Comparison of ENCODE assay signal across 27 cellular contexts in the genomic region with DNA sequence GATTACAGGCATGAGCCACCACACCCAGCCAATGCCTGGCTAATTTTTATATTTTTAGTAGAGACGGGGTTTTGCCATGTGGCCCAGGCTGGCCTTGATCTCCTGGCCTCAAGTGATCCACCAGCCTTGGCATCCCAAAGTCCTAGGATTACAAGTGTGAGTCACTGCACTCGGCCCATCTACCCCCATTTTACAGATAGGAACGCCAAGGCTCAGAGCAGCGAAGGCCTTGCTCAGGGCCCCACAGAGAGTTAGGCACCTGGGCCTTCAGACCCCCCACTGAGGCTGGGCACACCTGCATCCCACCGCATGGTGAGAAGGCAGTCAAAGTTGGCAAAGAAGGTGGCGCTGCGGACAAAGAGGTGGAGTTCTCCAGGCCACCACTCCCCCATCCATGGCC.
DNase-seq lines count a peak whose midpoint lies in the region; ATAC-seq, FAIRE-seq and TF ChIP-seq lines count a peak whose summit lies in the region.
"Had no signal": no experiment of that assay in that cellular context is flagged by ENCODE, and none has a peak within 500 bp of the region (broad histone marks: within the 10 kb centered on the region; RNA-seq: fewer than 3 reads in every experiment).

No MANE protein-coding gene starts in this region.

- CTCF ChIA-PET in HepG2 (lab: Yijun Ruan, JAX; ENCODE audit: low intra/inter-chr PET ratio, low total read pairs) (no interaction called here), H1 (lab: Charles Lee; ENCODE audit: partially characterized antibody) (no interaction called here)

- H3K4me3 ChIP-seq in HepG2 (replicated peaks in 1 of 3; ENCODE audit: insufficient read depth in 1 of 3, low read depth in 2 of 3, low read length in 3 of 3): no peak overlapping the region
- no peak overlapping the region for H3K4me3 ChIP-seq in right lobe of liver
- no peak overlapping the region for H3K4me3 ChIP-seq in H1 (ENCODE audit: extremely low read depth in 1 of 4, insufficient read depth in 2 of 4, low read depth in 3 of 4, low read length in 4 of 4)
- no peak overlapping the region for H3K4me3 ChIP-seq in osteoblast (ENCODE audit: insufficient read depth, low read length)
- H3K4me3 ChIP-seq: BLaER1, GM12878 had no signal

- peaks cover 7% of the 10 kb centered on the region; the same call in 1 of the 2 replicates for H3K23me2 ChIP-seq in H1 (ENCODE audit: low read depth, low read length)

- H3K27me3 ChIP-seq in HepG2 (ENCODE audit: control insufficient read depth in 1 of 2, insufficient read depth in 2 of 2, low read length in 2 of 2) (peaks cover 0 to 29% of the 10 kb centered on the region in 2 experiments; a peak in 4 of 5 replicates), right lobe of liver (no peaks in the 10 kb centered on the region), H1 (replicated peaks in 1 of 4; ENCODE audit: control insufficient read depth in 3 of 4, extremely low read depth in 1 of 4, insufficient read depth in 3 of 4, low read length in 3 of 4) (peaks cover 0 to 13% (median 7%) of the 10 kb centered on the region in 4 experiments; a peak in 5 of 7 replicates), osteoblast (ENCODE audit: insufficient read depth, low read length) (no peaks in the 10 kb centered on the region)
- H3K27me3 ChIP-seq: BE2C, BLaER1 had no signal

- no peak overlapping the region for H3K14ac ChIP-seq in H1 (ENCODE audit: insufficient read length)

- no peak for ATAC-seq in HepG2
- ATAC-seq in right lobe of liver: no peak
- no peak for ATAC-seq in GM18909 (IDR thresholded peaks at IDR 0.05; ENCODE audit: poor library complexity, unreplicated experiment)
- ATAC-seq: GM12878 had no signal

- TF ChIP-seq CTCF in HepG2 (CRISPR knock-in tag; IDR thresholded peaks at IDR 0.05) (no peak), right lobe of liver (IDR thresholded peaks at IDR 0.05) (no peak), H1 (IDR thresholded peaks at IDR 0.05; ENCODE audit: control extremely low read depth in 1 of 3, insufficient read depth in 1 of 3, low read depth in 1 of 3, low read length in 3 of 3) (no peak), osteoblast (IDR thresholded peaks at IDR 0.05; ENCODE audit: extremely low read depth, low read depth, low read length) (no peak)

- TF ChIP-seq EP300 in HepG2 (IDR thresholded peaks at IDR 0.05; ENCODE audit: low read depth in 2 of 2, low read length in 2 of 2) (no peak), HepG2 (CRISPR knock-in tag; IDR thresholded peaks at IDR 0.05; ENCODE audit: borderline replicate concordance) (no peak), H1 (IDR thresholded peaks at IDR 0.05; ENCODE audit: borderline replicate concordance in 1 of 2, low read depth in 2 of 2, low read length in 2 of 2) (no peak)

- H4K5ac ChIP-seq in H1 (ENCODE audit: insufficient read length, low read depth, low read length): no peak overlapping the region

- H3K9ac ChIP-seq in HepG2 (ENCODE audit: insufficient read depth, low read depth, low read length) (no peak overlapping the region), H1 (replicated peaks in 1 of 4; ENCODE audit: extremely low read depth in 1 of 4, low read depth in 3 of 4, low read length in 3 of 4) (no peak overlapping the region)
- H3K9ac ChIP-seq: BLaER1 had no signal

- peaks cover 33% of the 10 kb centered on the region for H3K4me1 ChIP-seq in HepG2 (ENCODE audit: insufficient read depth, low read length)
- peaks cover 0 to 11% (median 0%) of the 10 kb centered on the region in 4 donors for H3K4me1 ChIP-seq in right lobe of liver
- H3K4me1 ChIP-seq in H1 (replicated peaks in 1 of 4; ENCODE audit: control insufficient read depth in 3 of 4, insufficient read depth in 4 of 4, low read length in 3 of 4): peaks cover 0 to 2% (median 0%) of the 10 kb centered on the region in 4 experiments; a peak in 3 of 7 replicates
- no peaks in the 10 kb centered on the region for H3K4me1 ChIP-seq in osteoblast (ENCODE audit: insufficient read depth, low read length)
- H3K4me1 ChIP-seq: BE2C had no signal

- intact Hi-C loops in HepG2 (cut with micrococcal nuclease; ENCODE audit: unreplicated experiment) (loop anchor here (5.0 kb wide), 1 partner anchor 143 kb away; no protein-coding TSS in a partner anchor), right lobe of liver (cut with DNase I) (no loop called here)

- BruUV-seq in HepG2 (replicated peaks; lab: Mats Ljungman, UMichigan): no TSS peak

- DNase-seq in HepG2 (ENCODE audit: low spot score) (no peak), right lobe of liver (no peak), H1 (ENCODE audit: low read depth in 1 of 2, low spot score in 2 of 2) (no peak), osteoblast (ENCODE audit: insufficient read length, low spot score, missing footprints) (peak; percentile 54), pons (ENCODE audit: low spot score) (no peak)
- DNase-seq: ACHN; BE2C; C1 segment of cervical spinal cord; CD4-positive, alpha-beta memory T cell; CD4-positive, CD25-positive, alpha-beta regulatory T cell; CD8-positive, alpha-beta memory T cell; COR-L47; DMS 273 treated with DMSO at 0.1 percent for 48 hours; DMS153; DMS53; DMS79; DND-41; EL; GDM1 had no signal

- no peak for TF ChIP-seq POLR2A in HepG2 (IDR thresholded peaks at IDR 0.05; ENCODE audit: insufficient read depth in 1 of 2, low read depth in 2 of 2, low read length in 2 of 2)
- TF ChIP-seq POLR2A in right lobe of liver (IDR thresholded peaks at IDR 0.05): no peak
- TF ChIP-seq POLR2A in H1 (IDR thresholded peaks at IDR 0.05; ENCODE audit: control extremely low read depth in 1 of 2, low read depth in 2 of 2, low read length in 2 of 2): no peak

- POLR2A ChIA-PET in HepG2 (lab: Yijun Ruan, JAX) (no interaction called here), H1 (lab: Charles Lee; ENCODE audit: partially characterized antibody) (no interaction called here)

- H3K79me2 ChIP-seq in HepG2 (ENCODE audit: insufficient read depth, low read length) (no peaks in the 10 kb centered on the region), H1 (ENCODE audit: control insufficient read depth in 1 of 2, insufficient read depth in 2 of 2, low read length in 2 of 2) (no peaks in the 10 kb centered on the region), osteoblast (ENCODE audit: insufficient read depth, low read length) (no peaks in the 10 kb centered on the region)

- H3K4me2 ChIP-seq in HepG2 (ENCODE audit: low read depth, low read length): no peak overlapping the region
- H3K4me2 ChIP-seq in H1 (ENCODE audit: insufficient read depth in 1 of 2, low read depth in 2 of 2, low read length in 2 of 2): no peak overlapping the region
- no peak overlapping the region for H3K4me2 ChIP-seq in osteoblast (ENCODE audit: insufficient read depth, low read length)
- H3K4me2 ChIP-seq: BLaER1 had no signal

- no peaks in the 10 kb centered on the region for H3K79me1 ChIP-seq in H1 (ENCODE audit: low read depth, low read length)

- in situ Hi-C loops in HepG2 (cut with HindIII; ENCODE audit: extremely low pct_ligation_motif_present, low pct_unique_long_range_greater_than_20kb): loop anchor here (5.0 to 10.0 kb wide), 3 partner anchors 228 to 990 kb away; no protein-coding TSS in a partner anchor

- no peaks in the 10 kb centered on the region for H3K9me3 ChIP-seq in HepG2 (ENCODE audit: low read length)
- H3K9me3 ChIP-seq in right lobe of liver: no peaks in the 10 kb centered on the region
- no peaks in the 10 kb centered on the region for H3K9me3 ChIP-seq in H1 (ENCODE audit: insufficient read depth in 2 of 2, low read depth in 1 of 2, low read length in 1 of 2)
- H3K9me3 ChIP-seq in osteoblast (ENCODE audit: low read depth, low read length): no peaks in the 10 kb centered on the region
- H3K9me3 ChIP-seq: BE2C, BLaER1 had no signal

- no peak overlapping the region for H3K56ac ChIP-seq in H1 (replicated peaks; ENCODE audit: insufficient read length, low read depth, low read length)

- H3K36me3 ChIP-seq in HepG2 (replicated peaks in 1 of 2; ENCODE audit: control insufficient read depth in 1 of 2, insufficient read depth in 2 of 2, low read length in 2 of 2) (no peaks in the 10 kb centered on the region), right lobe of liver (no peaks in the 10 kb centered on the region), H1 (ENCODE audit: control insufficient read depth in 2 of 4, insufficient read depth in 4 of 4, low read length in 3 of 4) (no peaks in the 10 kb centered on the region), osteoblast (ENCODE audit: insufficient read depth, low read length) (no peaks in the 10 kb centered on the region)
- H3K36me3 ChIP-seq: BE2C, BLaER1 had no signal

- WGBS in HepG2 (ENCODE audit: low lambda C conversion rate): 56% methylated on average over 7 of the region's 7 CpGs
- WGBS in right lobe of liver (ENCODE audit: insufficient coverage, low coverage, low lambda C conversion rate, missing lambda C conversion rate): 76% methylated on average over 3 of the region's 7 CpGs
- 92% methylated on average over 7 of the region's 7 CpGs; no CpG with 5 or more reads in 1 of the 2 experiments for WGBS in H1 (ENCODE audit: extremely low coverage in 1 of 2, insufficient coverage in 1 of 2, insufficient read length in 1 of 2, insufficient replicate concordance in 2 of 2, low coverage in 1 of 2, low lambda C conversion rate in 2 of 2, missing lambda C conversion rate in 1 of 2), 2 experiments

- no peak overlapping the region for H2BK20ac ChIP-seq in H1 (ENCODE audit: low read length)

- H2BK12ac ChIP-seq in H1 (ENCODE audit: low read depth, low read length): no peak overlapping the region

- H4K20me1 ChIP-seq in HepG2 (ENCODE audit: insufficient read depth, low read length): no peaks in the 10 kb centered on the region
- peaks cover 0 to 3% of the 10 kb centered on the region in 2 experiments for H4K20me1 ChIP-seq in H1 (replicated peaks in 1 of 2; ENCODE audit: control insufficient read depth in 1 of 2, insufficient read depth in 2 of 2, low read length in 2 of 2)
- no peaks in the 10 kb centered on the region for H4K20me1 ChIP-seq in osteoblast (ENCODE audit: insufficient read depth, low read length)
- H4K20me1 ChIP-seq: BLaER1 had no signal

- H2AK5ac ChIP-seq in H1 (ENCODE audit: low read depth, low read length): no peak overlapping the region

- H3K23ac ChIP-seq in H1 (ENCODE audit: insufficient read length): no peak overlapping the region

- no peak overlapping the region for H2BK5ac ChIP-seq in H1 (ENCODE audit: low read depth, low read length)

- H4K8ac ChIP-seq in H1 (ENCODE audit: extremely low read depth, insufficient read depth, low read length): no peak overlapping the region

- H3K4ac ChIP-seq in H1 (replicated peaks; ENCODE audit: insufficient read length, low read depth, low read length): no peak overlapping the region

- no peak overlapping the region for H2BK120ac ChIP-seq in H1 (replicated peaks; ENCODE audit: low read depth, low read length)

- H3K27ac ChIP-seq in HepG2 (ENCODE audit: extremely low read length, insufficient read depth, low read length): no peak overlapping the region
- H3K27ac ChIP-seq in right lobe of liver: no peak overlapping the region
- H3K27ac ChIP-seq in H1 (ENCODE audit: low read depth, low read length): no peak overlapping the region
- H3K27ac ChIP-seq in osteoblast (ENCODE audit: low read depth, low read length): no peak overlapping the region
- H3K27ac ChIP-seq: 22Rv1, BLaER1 had no signal

- TF ChIP-seq RAD21 in HepG2 (CRISPR knock-in tag; IDR thresholded peaks at IDR 0.05) (no peak), H1 (IDR thresholded peaks at IDR 0.05 in 1 of 2, conservative IDR thresholded peaks at IDR 0.05 in 1 of 2; ENCODE audit: low read depth in 2 of 2, low read length in 2 of 2) (no peak)

- FAIRE-seq in HepG2 (lab: Jason Lieb, UNC): no peak
- no peak for FAIRE-seq in H1 (lab: Jason Lieb, UNC)
- FAIRE-seq: A204.1, GM12878, GM12892, GM18507, GM19239 had no signal

- H2BK15ac ChIP-seq in H1 (ENCODE audit: low read length): no peak overlapping the region

- H3K18ac ChIP-seq in H1 (ENCODE audit: extremely low read depth, low read length): no peak overlapping the region

- H2AFZ ChIP-seq in HepG2 (ENCODE audit: low read length) (no peak overlapping the region), H1 (ENCODE audit: low read length) (no peak overlapping the region), osteoblast (ENCODE audit: low read length) (no peak overlapping the region)

- H4K91ac ChIP-seq in H1 (replicated peaks; ENCODE audit: insufficient read length, low read length): no peak overlapping the region
